ENCODE assay signal across 14 cellular contexts in the genomic region with DNA sequence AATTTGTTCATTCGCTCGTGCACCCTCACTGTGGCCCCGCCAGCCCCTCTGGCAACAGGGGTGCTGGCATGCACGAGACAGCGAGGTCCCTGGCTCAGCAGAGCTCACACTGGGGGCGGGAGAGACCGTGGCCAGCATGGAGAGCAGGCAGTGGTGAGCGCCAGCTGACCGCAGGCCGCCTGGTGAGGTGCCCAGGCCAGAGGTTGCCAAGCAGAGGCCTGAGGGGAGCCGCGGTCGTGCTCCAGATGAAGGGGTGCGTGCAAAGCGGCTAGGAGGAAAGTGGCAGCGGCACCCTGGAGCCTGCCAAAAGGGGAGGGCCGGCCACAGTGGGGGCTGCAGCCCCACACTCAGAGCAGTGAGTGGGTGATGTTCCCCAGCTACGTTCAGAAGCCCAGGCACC.
"Had no signal": no experiment of that assay in that cellular context is flagged by ENCODE, and none has a peak within 500 bp of the region (broad histone marks: within the 10 kb centered on the region; RNA-seq: fewer than 3 reads in every experiment).

No MANE protein-coding gene starts in this region.

- H3K9me3 Mint-ChIP-seq: activated naive CD4-positive, alpha-beta T cell treated with anti-CD3 and anti-CD28 coated beads for 36 hours; activated T-helper 17 cell treated with anti-CD3 and anti-CD28 coated beads, Interleukin-2, amount 50 U/mL, for 72 hours; natural killer cell treated with Interleukin-12 subunit alpha and Interleukin-12 subunit beta and Interleukin-15 and Interleukin-18, amount 100 ng/mL, for 72 hours; WTC11 had no signal

- H3K36me3 Mint-ChIP-seq: natural killer cell treated with Interleukin-12 subunit alpha and Interleukin-12 subunit beta and Interleukin-15 and Interleukin-18, amount 100 ng/mL, for 72 hours had no signal

- H3K9me3 ChIP-seq: esophagus muscularis mucosa, vagina had no signal

- H3K27ac ChIP-seq: esophagus muscularis mucosa, skin epidermis, vagina had no signal

- H3K27me3 Mint-ChIP-seq: activated T-helper 17 cell treated with anti-CD3 and anti-CD28 coated beads, Interleukin-2, amount 50 U/mL, for 72 hours; natural killer cell treated with Interleukin-12 subunit alpha and Interleukin-12 subunit beta and Interleukin-15 and Interleukin-18, amount 100 ng/mL, for 72 hours; T-helper 17 cell had no signal

- H3K27ac Mint-ChIP-seq: activated naive CD4-positive, alpha-beta T cell treated with anti-CD3 and anti-CD28 coated beads for 36 hours; activated T-helper 17 cell treated with anti-CD3 and anti-CD28 coated beads, Interleukin-2, amount 50 U/mL, for 72 hours; natural killer cell treated with Interleukin-12 subunit alpha and Interleukin-12 subunit beta and Interleukin-15 and Interleukin-18, amount 100 ng/mL, for 72 hours; T-helper 17 cell; WTC11 had no signal

- H3K4me1 Mint-ChIP-seq: activated T-helper 17 cell treated with anti-CD3 and anti-CD28 coated beads, Interleukin-2, amount 50 U/mL, for 72 hours; T-helper 17 cell; WTC11 had no signal

- H3K4me3 Mint-ChIP-seq: activated naive CD4-positive, alpha-beta T cell treated with anti-CD3 and anti-CD28 coated beads for 36 hours; activated T-helper 17 cell treated with anti-CD3 and anti-CD28 coated beads, Interleukin-2, amount 50 U/mL, for 72 hours; natural killer cell treated with Interleukin-12 subunit alpha and Interleukin-12 subunit beta and Interleukin-15 and Interleukin-18, amount 100 ng/mL, for 72 hours; T-helper 17 cell; WTC11 had no signal

- H3K4me1 ChIP-seq: vagina had no signal

- ATAC-seq: activated T-helper 17 cell treated with anti-CD3 and anti-CD28 coated beads, Interleukin-2, amount 50 U/mL, for 72 hours; T-helper 17 cell; WTC11 had no signal

- DNase-seq: activated CD4-positive, alpha-beta T cell treated with anti-CD3 and anti-CD28 coated beads for 48 hours; activated CD8-positive, alpha-beta memory T cell treated with anti-CD3 and anti-CD28 coated beads for 24 hours; activated naive CD4-positive, alpha-beta T cell treated with anti-CD3 and anti-CD28 coated beads for 36 hours; central memory CD4-positive, alpha-beta T cell; dermis blood vessel endothelial cell; foreskin fibroblast; glutamatergic neuron; T-helper 17 cell had no signal

- H3K27me3 ChIP-seq: esophagus muscularis mucosa, vagina had no signal

- H3K4me3 ChIP-seq: esophagus muscularis mucosa, skin epidermis, vagina had no signal
